ENCODE assay signal across 23 cellular contexts in the genomic region with DNA sequence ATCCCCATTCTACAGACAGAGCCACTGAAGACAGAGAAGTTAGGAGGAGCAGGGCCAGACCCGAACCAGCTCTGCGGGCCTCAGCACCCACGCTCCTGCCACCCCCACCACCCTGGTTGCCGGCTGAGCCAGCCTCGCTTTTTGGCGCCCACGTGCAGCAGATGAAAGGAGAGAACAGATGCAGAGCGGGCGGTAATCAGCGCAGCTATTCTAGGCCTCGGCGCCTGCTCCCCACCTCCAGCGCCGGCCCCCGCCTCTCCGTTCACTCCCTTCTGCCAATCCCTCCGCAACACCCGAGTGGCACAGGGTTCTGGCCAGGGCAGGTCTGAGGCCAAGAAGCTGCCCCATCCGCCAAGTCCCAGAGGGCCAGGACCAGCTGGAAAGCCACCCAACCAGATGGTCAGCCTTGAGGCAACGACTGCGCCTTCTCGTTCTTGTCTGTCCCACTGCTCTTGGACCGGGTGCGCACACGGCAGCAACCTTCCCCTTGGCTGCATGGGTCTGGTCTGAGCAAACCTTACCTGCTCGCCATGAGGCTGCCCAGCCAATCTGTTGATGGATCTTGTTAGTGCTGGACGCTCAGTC. TPM values are rescaled to one million over a fixed set of nuclear protein-coding genes. Genes with fewer than 3 reads are reported as not detected.
DNase-seq lines count a peak whose midpoint lies in the region; ATAC-seq and TF ChIP-seq lines count a peak whose summit lies in the region.
"Had no signal": no experiment of that assay in that cellular context is flagged by ENCODE, and none has a peak within 500 bp of the region (broad histone marks: within the 10 kb centered on the region; RNA-seq: fewer than 3 reads in every experiment).

No MANE protein-coding gene starts in this region.

- TF ChIP-seq CTCF in dorsolateral prefrontal cortex (IDR thresholded peaks at IDR 0.05 in 54 of 56, conservative IDR thresholded peaks at IDR 0.05 in 2 of 56; ENCODE audit: low read depth in 1 of 56, partially characterized antibody in 56 of 56) = no peak
- no peak for TF ChIP-seq CTCF in psoas muscle (IDR thresholded peaks at IDR 0.05)

- H3K9me3 ChIP-seq in psoas muscle = no peaks in the 10 kb centered on the region
- H3K9me3 ChIP-seq: Caco-2 had no signal

- no peaks in the 10 kb centered on the region for H3K4me1 ChIP-seq in psoas muscle
- H3K4me1 ChIP-seq: Caco-2 had no signal

- no peak for DNase-seq in activated naive CD4-positive, alpha-beta T cell treated with anti-CD3 and anti-CD28 coated beads, Interleukin-2, amount 50 U/mL, for 72 hours (ENCODE audit: low spot score in 2 of 2)
- DNase-seq in activated naive CD4-positive, alpha-beta T cell treated with Interleukin-2 at 50 U/mL for 16 hours = no peak
- DNase-seq in dorsolateral prefrontal cortex (peak in 7 of 10 donors; percentile 50 to 83 (median 72)), psoas muscle (peak in 1 of 2 donors; percentile 79), NCI-H82 treated with DMSO at 0.1 percent for 48 hours (lab: John Stamatoyannopoulos, UW; ENCODE audit: unreplicated experiment) (no peak), HUDEP-2 (lab: John Stamatoyannopoulos, UW; ENCODE audit: unreplicated experiment in 76 of 76) (no peak), SK-N-DZ (ENCODE audit: low spot score) (no peak)
- DNase-seq: Caco-2; CD4-positive, alpha-beta T cell; DMS153; MV-4-11; NCI-H187; NCI-H2107; NCI-H510A; NCI-H748 treated with DMSO at 0.1 percent for 48 hours; SHP77 treated with DMSO at 0.1 percent for 48 hours had no signal

- H3K27ac ChIP-seq in angular gyrus (ENCODE audit: low read depth, low read length) = peak overlapping the region; percentile 52
- H3K27ac ChIP-seq in dorsolateral prefrontal cortex = peak overlapping the region in 38 of 59 donors; percentile 0 to 80 (median 52)
- H3K27ac ChIP-seq in psoas muscle = no peak overlapping the region
- H3K27ac ChIP-seq: 22Rv1, KMS-11 had no signal

- no peaks in the 10 kb centered on the region for H3K36me3 Mint-ChIP-seq in activated naive CD4-positive, alpha-beta T cell treated with anti-CD3 and anti-CD28 coated beads, Interleukin-2, amount 50 U/mL, for 72 hours

- peak overlapping the region; percentile 24 to 65 for H3K27ac Mint-ChIP-seq in activated naive CD4-positive, alpha-beta T cell treated with anti-CD3 and anti-CD28 coated beads, Interleukin-2, amount 50 U/mL, for 72 hours
- H3K27ac Mint-ChIP-seq: B cell; CD4-positive, alpha-beta T cell; GM23338 had no signal

- H3K27me3 ChIP-seq in dorsolateral prefrontal cortex = no peaks in the 10 kb centered on the region
- no peaks in the 10 kb centered on the region for H3K27me3 ChIP-seq in psoas muscle (ENCODE audit: insufficient read depth in 3 of 3, low read length in 2 of 3)

- H3K4me3 ChIP-seq in dorsolateral prefrontal cortex (no peak overlapping the region), psoas muscle (no peak overlapping the region)
- H3K4me3 ChIP-seq: GM12878, GM23338 had no signal

- no peak for ATAC-seq in activated naive CD4-positive, alpha-beta T cell treated with anti-CD3 and anti-CD28 coated beads, Interleukin-2, amount 50 U/mL, for 72 hours
- peak; percentile 74 to 91 (median 85) for ATAC-seq in psoas muscle
- ATAC-seq: GM12878, GM23338, HCT116 had no signal

- 40 to 64% (median 52%) methylated on average over 24 to 27 of the region's 27 CpGs for WGBS in psoas muscle, 3 donors

- H3K36me3 ChIP-seq in psoas muscle (ENCODE audit: insufficient read depth in 1 of 2, low read depth in 1 of 2) = peaks cover 0 to 18% of the 10 kb centered on the region in 2 donors

- H3K9me3 Mint-ChIP-seq in activated naive CD4-positive, alpha-beta T cell treated with anti-CD3 and anti-CD28 coated beads, Interleukin-2, amount 50 U/mL, for 72 hours = no peaks in the 10 kb centered on the region
- H3K9me3 Mint-ChIP-seq: CD4-positive, alpha-beta T cell; GM23338 had no signal

- intact Hi-C loops in dorsolateral prefrontal cortex (cut with DNase I) (loop anchor here (1.0 to 10.0 kb wide), 2 partner anchors 55 to 538 kb away; a partner anchor contains a TSS), psoas muscle (cut with DNase I) (no loop called here)

RNA-seq across cellular contexts. Expression of a gene that starts 16.8 kb away (rescaled TPM):
- 1 to 10 TPM; 5.2 to 7.8 TPM for total RNA-seq in activated naive CD4-positive, alpha-beta T cell treated with anti-CD3 and anti-CD28 coated beads, Interleukin-2, amount 50 U/mL, for 72 hours
- total RNA-seq in dorsolateral prefrontal cortex = 10 to 100 TPM; 15.6 to 42.0 (median 23.9) TPM
- total RNA-seq in psoas muscle = 1 to 10 TPM; 3.5 to 6.4 (median 4.7) TPM
- polyA plus RNA-seq in psoas muscle = 10 to 100 TPM in 2 of 3 donors, 1 to 10 TPM in 1; 4.2 to 13.9 (median 11.8) TPM
- polyA plus RNA-seq in SK-N-DZ (2014; cell fraction: cytosol; rRNA removed) = 29.0 and 32.8 TPM in 2 replicates
- polyA plus RNA-seq in SK-N-DZ (2014; cell fraction: nucleus; rRNA removed) = 18.6 and 21.3 TPM in 2 replicates

RNA-seq across cellular contexts. Expression of a gene that starts 21.4 kb away (rescaled TPM):
- total RNA-seq in activated naive CD4-positive, alpha-beta T cell treated with anti-CD3 and anti-CD28 coated beads, Interleukin-2, amount 50 U/mL, for 72 hours = 100 to 1,000 TPM; 142 to 241 TPM
- total RNA-seq in dorsolateral prefrontal cortex = 100 to 1,000 TPM; 122 to 627 (median 268) TPM
- 100 to 1,000 TPM in 3 of 4 donors, 10 to 100 TPM in 1; 57.6 to 152 (median 106) TPM for total RNA-seq in psoas muscle
- 100 to 1,000 TPM in 1 of 3 donors, 10 to 100 TPM in 2; 64.9 to 142 (median 93.6) TPM for polyA plus RNA-seq in psoas muscle
- polyA plus RNA-seq in SK-N-DZ (2014; cell fraction: cytosol; rRNA removed) = 79.1 and 95.6 TPM in 2 replicates
- polyA plus RNA-seq in SK-N-DZ (2014; cell fraction: nucleus; rRNA removed) = 163 and 164 TPM in 2 replicates

Comparison
In these comparisons a context has a peak if more than half of its experiments do, and no peak if none do; other contexts are left out.
1. ATAC-seq: peak in psoas muscle (4 of 4); none in activated naive CD4-positive, alpha-beta T cell treated with anti-CD3 and anti-CD28 coated beads, Interleukin-2, amount 50 U/mL, for 72 hours (0 of 2).
2. DNase-seq: peak in dorsolateral prefrontal cortex (7 of 10); none in activated naive CD4-positive, alpha-beta T cell treated with anti-CD3 and anti-CD28 coated beads, Interleukin-2, amount 50 U/mL, for 72 hours (0 of 2), activated naive CD4-positive, alpha-beta T cell treated with Interleukin-2 at 50 U/mL for 16 hours (single experiment), NCI-H82 treated with DMSO at 0.1 percent for 48 hours (single experiment), HUDEP-2 (0 of 76) and SK-N-DZ (single experiment).
3. intact Hi-C loops: an anchor here in dorsolateral prefrontal cortex (1.0 to 10.0 kb wide); none called in psoas muscle.